33 cellular contexts compared by ENCODE assay signal in the genomic region with DNA sequence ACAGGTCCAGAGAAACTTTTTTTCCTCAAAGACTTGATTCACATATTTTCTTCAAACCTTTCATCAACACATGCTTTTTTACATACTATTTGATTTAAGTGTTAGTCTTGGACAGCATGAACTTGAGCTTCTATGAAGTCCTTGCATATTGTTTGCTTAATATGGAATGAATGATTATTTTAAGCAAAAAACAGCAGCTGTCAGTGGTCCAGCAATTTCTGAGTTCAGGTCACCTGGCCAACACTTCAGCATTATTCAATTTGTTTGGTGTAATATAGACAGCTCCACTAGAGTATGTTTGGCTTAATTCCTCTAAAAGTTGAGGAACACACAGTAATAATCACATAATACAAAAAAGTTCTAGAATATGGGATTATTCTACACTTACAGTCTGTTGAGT.
"Had no signal": no experiment of that assay in that cellular context is flagged by ENCODE, and none has a peak within 500 bp of the region (broad histone marks: within the 10 kb centered on the region; RNA-seq: fewer than 3 reads in every experiment).

No MANE protein-coding gene starts in this region.

- H3K9me3 ChIP-seq: MG63 had no signal

- DNase-seq: Karpas-422, Kasumi-1, KG1, MG63, MM.1S, MV-4-11, NCI-H1048, NCI-H1092, NCI-H1092 treated with DMSO at 0.1 percent for 48 hours, NCI-H1105, NCI-H1105 treated with DMSO at 0.1 percent for 48 hours, NCI-H1417 treated with DMSO at 0.1 percent for 48 hours, NCI-H1436, NCI-H1436 treated with DMSO at 0.1 percent for 48 hours, NCI-H146, NCI-H1694, NCI-H1694 treated with DMSO at 0.1 percent for 48 hours, NCI-H187, NCI-H187 treated with DMSO at 0.1 percent for 48 hours, NCI-H1930, NCI-H2029, NCI-H2029 treated with DMSO at 0.1 percent for 48 hours, NCI-H2081, NCI-H2081 treated with DMSO at 0.1 percent for 48 hours, NCI-H2107, NCI-H2171, NCI-H2171 treated with DMSO at 0.1 percent for 48 hours, NCI-H2227 treated with DMSO at 0.1 percent for 48 hours, NCI-H226, NCI-H345, NCI-H446, NCI-H446 treated with DMSO at 0.1 percent for 48 hours had no signal

- H3K27ac ChIP-seq: KMS-11 had no signal

- H3K36me3 ChIP-seq: MG63 had no signal

- H3K4me3 ChIP-seq: MG63 had no signal
